Comparison of ENCODE assay signal across 7 cellular contexts in the genomic region with DNA sequence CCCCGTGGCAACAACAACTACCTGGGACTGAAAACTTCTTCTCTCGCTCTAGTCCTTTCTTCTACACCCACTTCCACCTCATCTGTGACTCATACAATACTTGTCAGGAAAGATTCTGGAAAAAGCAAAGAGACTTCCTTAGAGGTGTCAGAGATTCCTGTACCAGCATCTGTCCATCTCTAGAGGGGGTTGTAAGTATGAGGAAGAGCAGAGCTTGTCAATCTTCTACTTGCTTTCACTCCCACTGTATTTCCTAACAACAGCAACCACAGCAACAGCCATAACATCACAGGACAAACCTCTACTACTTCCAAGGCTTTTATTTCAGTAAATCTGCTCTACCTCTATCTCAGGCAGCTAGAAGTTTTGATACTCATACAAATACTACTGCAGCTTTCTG.
DNase-seq lines count a peak whose midpoint lies in the region; FAIRE-seq and TF ChIP-seq lines count a peak whose summit lies in the region.
"Not testable (repeated sequence)": the region's sequence is repeated elsewhere in the genome, so short reads cannot be mapped to it uniquely, and the experiment has no call there.

No MANE protein-coding gene starts in this region.

- dilution Hi-C loops in keratinocyte (cut with MboI; ENCODE audit: extremely low pct_ligation_motif_present, low sequenced_read_pairs) = not testable (repeated sequence)

- H3K4me2 ChIP-seq in keratinocyte (ENCODE audit: control insufficient read depth, extremely low read depth, insufficient read depth, low read depth, low read length); trophoblast cell (ENCODE audit: low read length): not testable (repeated sequence)

- DNase-seq in Daoy (ENCODE audit: low read depth) (peak; percentile 12), HT1080 (ENCODE audit: low read depth) (peak; percentile 19), NB4 (ENCODE audit: low read depth) (peak; percentile 10), RKO (ENCODE audit: low spot score) (peak; percentile 18), epithelial cell of proximal tubule (ENCODE audit: low read depth) (peak; percentile 33), trophoblast cell (peak; percentile 59 to 75)
- not testable (repeated sequence) for DNase-seq in keratinocyte (ENCODE audit: low read depth, low spot score)

- not testable (repeated sequence) for H4K12ac ChIP-seq in trophoblast cell (ENCODE audit: low read depth, low read length)

- H3K27me3 ChIP-seq in keratinocyte (ENCODE audit: control insufficient read depth, extremely low read depth, insufficient read depth, low read length); trophoblast cell (ENCODE audit: insufficient read depth, low read length): not testable (repeated sequence)

- H3K18ac ChIP-seq in trophoblast cell (ENCODE audit: low read length) = not testable (repeated sequence)

- no CpG with 5 or more reads among the region's 2 CpGs for WGBS in trophoblast cell (ENCODE audit: extremely low coverage, insufficient coverage, insufficient read length)

- H3K79me1 ChIP-seq in trophoblast cell (ENCODE audit: low read length) = not testable (repeated sequence)

- H3K79me2 ChIP-seq in keratinocyte (ENCODE audit: control insufficient read depth, insufficient read depth, low read length); trophoblast cell (ENCODE audit: control insufficient read depth, insufficient read depth, low read length, poor library complexity): not testable (repeated sequence)

- H2BK5ac ChIP-seq in trophoblast cell (ENCODE audit: low read depth, low read length, poor library complexity) = not testable (repeated sequence)

- not testable (repeated sequence) for H4K20me1 ChIP-seq in keratinocyte (ENCODE audit: control insufficient read depth, extremely low read depth, insufficient read depth, low read length)

- not testable (repeated sequence) for H3K14ac ChIP-seq in trophoblast cell (ENCODE audit: low read length)

- H3K36me3 ChIP-seq in keratinocyte (ENCODE audit: control insufficient read depth in 2 of 2, extremely low read depth in 1 of 2, insufficient read depth in 2 of 2, low read length in 2 of 2); trophoblast cell (ENCODE audit: control insufficient read depth in 1 of 2, insufficient read depth in 2 of 2, low read length in 2 of 2): not testable (repeated sequence)

- H3K9me3 ChIP-seq in keratinocyte (ENCODE audit: control insufficient read depth, low read depth, low read length); trophoblast cell (ENCODE audit: insufficient read depth, low read depth, low read length): not testable (repeated sequence)

- TF ChIP-seq CTCF in NB4 (IDR thresholded peaks at IDR 0.05; ENCODE audit: low read depth, low read length); keratinocyte (optimal IDR thresholded peaks at IDR 0.05 in 1 of 3, IDR thresholded peaks at IDR 0.05 in 1 of 3, conservative IDR thresholded peaks at IDR 0.05 in 1 of 3; ENCODE audit: extremely low read depth in 1 of 3, insufficient read depth in 2 of 3, low read length in 3 of 3): not testable (repeated sequence)
- peak; percentile 6 for TF ChIP-seq CTCF in epithelial cell of proximal tubule (conservative IDR thresholded peaks at IDR 0.05; ENCODE audit: low read depth, low read length)

- not testable (repeated sequence) for H4K91ac ChIP-seq in trophoblast cell (ENCODE audit: low read depth, low read length)

- not testable (repeated sequence) for H3K4me1 ChIP-seq in keratinocyte (ENCODE audit: control insufficient read depth, extremely low read depth, insufficient read depth, low read length); trophoblast cell (ENCODE audit: control insufficient read depth in 1 of 2, insufficient read depth in 2 of 2, low read length in 2 of 2)

- H2AK5ac ChIP-seq in trophoblast cell (ENCODE audit: low read length) = not testable (repeated sequence)

- not testable (repeated sequence) for H3K9ac ChIP-seq in keratinocyte (ENCODE audit: control insufficient read depth, extremely low read depth, insufficient read depth, low read length); trophoblast cell (ENCODE audit: low read length)

- H4K8ac ChIP-seq in trophoblast cell (ENCODE audit: low read depth, low read length) = not testable (repeated sequence)

- TF ChIP-seq POLR2A in NB4 (IDR thresholded peaks at IDR 0.05; ENCODE audit: extremely low read depth, insufficient read length) = not testable (repeated sequence)

- not testable (repeated sequence) for H2AFZ ChIP-seq in keratinocyte (ENCODE audit: control insufficient read depth, low read length); trophoblast cell (ENCODE audit: insufficient read depth, low read length, poor library complexity)

- H3K9me1 ChIP-seq in keratinocyte (ENCODE audit: control insufficient read depth, extremely low read depth, insufficient read depth, low read length) = not testable (repeated sequence)

- H2BK120ac ChIP-seq in trophoblast cell (ENCODE audit: insufficient read depth, low read length, poor library complexity) = not testable (repeated sequence)

- not testable (repeated sequence) for H3K23ac ChIP-seq in trophoblast cell (ENCODE audit: low read length)

- not testable (repeated sequence) for H3K4ac ChIP-seq in trophoblast cell (ENCODE audit: low read depth, low read length)

- not testable (repeated sequence) for H3K27ac ChIP-seq in keratinocyte (ENCODE audit: control insufficient read depth, insufficient read depth, low read length); trophoblast cell (ENCODE audit: low read depth, low read length)

- peak; percentile 17 for FAIRE-seq in keratinocyte (lab: Jason Lieb, UNC)

- not testable (repeated sequence) for H2BK12ac ChIP-seq in trophoblast cell (ENCODE audit: low read length)

- not testable (repeated sequence) for H3K4me3 ChIP-seq in NB4 (ENCODE audit: low read depth, low read length); epithelial cell of proximal tubule (ENCODE audit: low read depth, low read length); keratinocyte (ENCODE audit: control insufficient read depth in 2 of 3, extremely low read depth in 1 of 3, insufficient read depth in 2 of 3, low read depth in 1 of 3, low read length in 3 of 3); trophoblast cell (ENCODE audit: low read depth, low read length)
